ENCODE assay signal across 19 cellular contexts in the genomic region with DNA sequence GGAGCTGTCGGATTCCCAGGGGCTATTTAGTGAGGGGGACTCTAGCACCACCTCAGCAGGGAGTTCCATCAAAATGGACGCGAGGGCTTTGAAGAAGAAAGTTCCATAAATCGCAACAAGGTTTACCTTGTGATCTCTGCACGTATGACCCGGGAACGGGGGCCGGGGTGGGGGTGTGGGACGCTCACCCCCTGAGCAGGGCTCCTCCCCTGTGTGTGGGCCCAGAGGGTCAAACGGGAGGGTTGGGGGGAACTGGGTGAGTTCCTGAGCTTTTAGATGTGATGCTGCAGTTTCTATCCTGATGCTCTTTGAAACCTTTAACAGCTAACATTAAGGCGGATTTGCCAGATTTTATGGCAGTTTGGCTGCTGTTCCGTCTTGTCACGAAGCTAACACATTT. TPM values are rescaled to one million over a fixed set of nuclear protein-coding genes. Genes with fewer than 3 reads are reported as not detected.
A peak's percentile ranks its signal among the peaks of the same experiment; 100 is the strongest.
DNase-seq lines count a peak whose midpoint lies in the region; ATAC-seq and TF ChIP-seq lines count a peak whose summit lies in the region.
"Had no signal": no experiment of that assay in that cellular context is flagged by ENCODE, and none has a peak within 500 bp of the region (broad histone marks: within the 10 kb centered on the region; RNA-seq: fewer than 3 reads in every experiment).

No MANE protein-coding gene starts in this region.

- WGBS in endodermal cell (ENCODE audit: insufficient coverage in 1 of 2, insufficient read length in 1 of 2), 2 experiments = 88 to 92% methylated on average over 10 to 13 of the region's 13 CpGs

- DNase-seq in activated CD4-positive, alpha-beta memory T cell treated with anti-CD3 and anti-CD28 coated beads for 36 hours = peak; percentile 1
- DNase-seq in activated CD4-positive, alpha-beta memory T cell treated with anti-CD3 and anti-CD28 coated beads, Interleukin-2, amount 10 ng/mL, durations not matched to agents 7 days and 5 days = no peak
- peak; percentile 10 for DNase-seq in left cardiac atrium
- DNase-seq in left ventricle myocardium inferior = no peak
- DNase-seq in mesenteric fat pad (ENCODE audit: low spot score) = peak; percentile 68
- DNase-seq in upper lobe of right lung = peak; percentile 40
- DNase-seq in endodermal cell = no peak
- DNase-seq: ACHN; CD4-positive, CD25-positive, alpha-beta regulatory T cell; DMS79; HFFc6 had no signal

- H3K9me3 ChIP-seq in left ventricle myocardium inferior (replicated peaks) = no peaks in the 10 kb centered on the region
- H3K9me3 ChIP-seq in upper lobe of right lung = no peaks in the 10 kb centered on the region
- H3K9me3 ChIP-seq in endodermal cell (ENCODE audit: control insufficient read depth, low read length) = no peaks in the 10 kb centered on the region
- H3K9me3 ChIP-seq: BLaER1 treated with 17β-estradiol and CSF1 and Interleukin-3, amounts not matched to agents 10 nM and 100 nM; HAP-1 had no signal

- H3K27ac Mint-ChIP-seq in activated CD4-positive, alpha-beta memory T cell treated with anti-CD3 and anti-CD28 coated beads for 36 hours = no peak overlapping the region
- no peak overlapping the region for H3K27ac Mint-ChIP-seq in activated CD4-positive, alpha-beta memory T cell treated with anti-CD3 and anti-CD28 coated beads, Interleukin-2, amount 10 ng/mL, durations not matched to agents 7 days and 5 days
- H3K27ac Mint-ChIP-seq in endodermal cell = no peak overlapping the region
- H3K27ac Mint-ChIP-seq: CD4-positive, CD25-positive, alpha-beta regulatory T cell; HFFc6 had no signal

- no peak for ATAC-seq in left cardiac atrium
- no peak for ATAC-seq in upper lobe of right lung
- no peak for ATAC-seq in HG02798 (IDR thresholded peaks at IDR 0.05; ENCODE audit: poor library complexity, unreplicated experiment)
- ATAC-seq: GM12878 had no signal

- POLR2A ChIA-PET in activated CD4-positive, alpha-beta memory T cell treated with anti-CD3 and anti-CD28 coated beads for 36 hours (lab: Charles Lee) = no interaction called here
- POLR2A ChIA-PET in activated CD4-positive, alpha-beta memory T cell treated with anti-CD3 and anti-CD28 coated beads, Interleukin-2, amount 10 ng/mL, durations not matched to agents 7 days and 5 days (lab: Charles Lee) = no interaction called here

- CTCF ChIA-PET in activated CD4-positive, alpha-beta memory T cell treated with anti-CD3 and anti-CD28 coated beads for 36 hours (lab: Charles Lee) = no interaction called here
- CTCF ChIA-PET in activated CD4-positive, alpha-beta memory T cell treated with anti-CD3 and anti-CD28 coated beads, Interleukin-2, amount 10 ng/mL, durations not matched to agents 7 days and 5 days (lab: Charles Lee) = no interaction called here

- intact Hi-C loops in activated CD4-positive, alpha-beta memory T cell treated with anti-CD3 and anti-CD28 coated beads for 36 hours (cut with micrococcal nuclease) = no loop called here
- intact Hi-C loops in left cardiac atrium (cut with DNase I) = no loop called here
- intact Hi-C loops in left ventricle myocardium inferior (cut with micrococcal nuclease) = no loop called here
- intact Hi-C loops in upper lobe of right lung (cut with DNase I) = no loop called here

- no peaks in the 10 kb centered on the region for H3K9me3 Mint-ChIP-seq in activated CD4-positive, alpha-beta memory T cell treated with anti-CD3 and anti-CD28 coated beads for 36 hours
- no peaks in the 10 kb centered on the region for H3K9me3 Mint-ChIP-seq in activated CD4-positive, alpha-beta memory T cell treated with anti-CD3 and anti-CD28 coated beads, Interleukin-2, amount 10 ng/mL, durations not matched to agents 7 days and 5 days
- H3K9me3 Mint-ChIP-seq in endodermal cell = no peaks in the 10 kb centered on the region
- H3K9me3 Mint-ChIP-seq: CD4-positive, CD25-positive, alpha-beta regulatory T cell; HFFc6 had no signal

- H3K27me3 ChIP-seq in left ventricle myocardium inferior (ENCODE audit: low read depth) (peaks cover 7% of the 10 kb centered on the region), upper lobe of right lung (no peaks in the 10 kb centered on the region), endodermal cell (ENCODE audit: control insufficient read depth, insufficient read depth, low read length, poor library complexity, severe bottlenecking) (no peaks in the 10 kb centered on the region)
- H3K27me3 ChIP-seq: BLaER1 treated with 17β-estradiol and CSF1 and Interleukin-3, amounts not matched to agents 10 nM and 100 nM had no signal

- H3K4me1 Mint-ChIP-seq in activated CD4-positive, alpha-beta memory T cell treated with anti-CD3 and anti-CD28 coated beads for 36 hours (ENCODE audit: low read depth) = no peaks in the 10 kb centered on the region
- H3K4me1 Mint-ChIP-seq in activated CD4-positive, alpha-beta memory T cell treated with anti-CD3 and anti-CD28 coated beads, Interleukin-2, amount 10 ng/mL, durations not matched to agents 7 days and 5 days = no peaks in the 10 kb centered on the region
- H3K4me1 Mint-ChIP-seq in endodermal cell = peaks cover 7% of the 10 kb centered on the region

- no peak overlapping the region for H3K9ac ChIP-seq in endodermal cell (ENCODE audit: extremely low read depth, low read length, poor library complexity, severe bottlenecking)
- H3K9ac ChIP-seq: BLaER1 treated with 17β-estradiol and CSF1 and Interleukin-3, amounts not matched to agents 10 nM and 100 nM had no signal

- TF ChIP-seq CTCF in left ventricle myocardium inferior (IDR thresholded peaks at IDR 0.05; ENCODE audit: borderline replicate concordance) (no peak), upper lobe of right lung (IDR thresholded peaks at IDR 0.05) (no peak), endodermal cell (conservative IDR thresholded peaks at IDR 0.05) (no peak)

- peaks cover 4% of the 10 kb centered on the region for H3K27me3 Mint-ChIP-seq in activated CD4-positive, alpha-beta memory T cell treated with anti-CD3 and anti-CD28 coated beads for 36 hours
- no peaks in the 10 kb centered on the region for H3K27me3 Mint-ChIP-seq in activated CD4-positive, alpha-beta memory T cell treated with anti-CD3 and anti-CD28 coated beads, Interleukin-2, amount 10 ng/mL, durations not matched to agents 7 days and 5 days
- H3K27me3 Mint-ChIP-seq in endodermal cell (ENCODE audit: insufficient read depth) = no peaks in the 10 kb centered on the region

- H3K4me1 ChIP-seq in left ventricle myocardium inferior (peaks cover 20% of the 10 kb centered on the region), upper lobe of right lung (peaks cover 8% of the 10 kb centered on the region), endodermal cell (ENCODE audit: control insufficient read depth, insufficient read depth, low read length) (peaks cover 3% of the 10 kb centered on the region)
- H3K4me1 ChIP-seq: HAP-1 had no signal

- H3K4me3 ChIP-seq in left ventricle myocardium inferior = no peak overlapping the region
- H3K4me3 ChIP-seq in upper lobe of right lung = no peak overlapping the region
- H3K4me3 ChIP-seq in endodermal cell (ENCODE audit: low read length) = no peak overlapping the region
- H3K4me3 ChIP-seq: BLaER1 treated with 17β-estradiol and CSF1 and Interleukin-3, amounts not matched to agents 10 nM and 100 nM; GM12878; HAP-1 had no signal

- H3K27ac ChIP-seq in left ventricle myocardium inferior (replicated peaks) (no peak overlapping the region), upper lobe of right lung (no peak overlapping the region), endodermal cell (ENCODE audit: low read depth, low read length) (no peak overlapping the region)

- H3K36me3 ChIP-seq in left ventricle myocardium inferior (no peaks in the 10 kb centered on the region), upper lobe of right lung (no peaks in the 10 kb centered on the region), endodermal cell (ENCODE audit: control insufficient read depth, insufficient read depth, low read length) (no peaks in the 10 kb centered on the region)
- H3K36me3 ChIP-seq: HAP-1 had no signal

- no peaks in the 10 kb centered on the region for H3K36me3 Mint-ChIP-seq in activated CD4-positive, alpha-beta memory T cell treated with anti-CD3 and anti-CD28 coated beads for 36 hours
- no peaks in the 10 kb centered on the region for H3K36me3 Mint-ChIP-seq in activated CD4-positive, alpha-beta memory T cell treated with anti-CD3 and anti-CD28 coated beads, Interleukin-2, amount 10 ng/mL, durations not matched to agents 7 days and 5 days (ENCODE audit: low read depth)
- H3K36me3 Mint-ChIP-seq in endodermal cell (ENCODE audit: low read depth) = peaks cover 4% of the 10 kb centered on the region
- H3K36me3 Mint-ChIP-seq: CD4-positive, CD25-positive, alpha-beta regulatory T cell had no signal

- no peak overlapping the region for H3K4me3 Mint-ChIP-seq in activated CD4-positive, alpha-beta memory T cell treated with anti-CD3 and anti-CD28 coated beads for 36 hours
- H3K4me3 Mint-ChIP-seq in activated CD4-positive, alpha-beta memory T cell treated with anti-CD3 and anti-CD28 coated beads, Interleukin-2, amount 10 ng/mL, durations not matched to agents 7 days and 5 days = no peak overlapping the region
- no peak overlapping the region for H3K4me3 Mint-ChIP-seq in endodermal cell
- H3K4me3 Mint-ChIP-seq: CD4-positive, CD25-positive, alpha-beta regulatory T cell; HFFc6 had no signal

RNA-seq across cellular contexts. Expression of gene LRRC14B, which starts 18.9 kb away (rescaled TPM):
- not detected for total RNA-seq in activated CD4-positive, alpha-beta memory T cell treated with anti-CD3 and anti-CD28 coated beads for 36 hours
- total RNA-seq in activated CD4-positive, alpha-beta memory T cell treated with anti-CD3 and anti-CD28 coated beads, Interleukin-2, amount 10 ng/mL, durations not matched to agents 7 days and 5 days = not detected
- total RNA-seq in left cardiac atrium (10 to 100 TPM; 16.5 to 35.9 TPM), left ventricle myocardium inferior (93.4 TPM), mesenteric fat pad (not detected), upper lobe of right lung (not detected), endodermal cell (not detected)
- polyA plus RNA-seq in endodermal cell (2013, experiment 1 of 2) = not detected
- polyA plus RNA-seq in endodermal cell (2013, experiment 2 of 2) = not detected
- total RNA-seq: A172; CD4-positive, CD25-positive, alpha-beta regulatory T cell; G401; H1; HepG2; HFFc6 had no signal
- polyA plus RNA-seq: CD4-positive, CD25-positive, alpha-beta regulatory T cell; H1; HepG2 had no signal

RNA-seq across cellular contexts. Expression of gene CCDC127, which starts 45.5 kb away (rescaled TPM):
- total RNA-seq in activated CD4-positive, alpha-beta memory T cell treated with anti-CD3 and anti-CD28 coated beads for 36 hours = 1 to 10 TPM; 4.3 to 5.0 TPM
- 1 to 10 TPM; 5.6 to 6.5 TPM for total RNA-seq in activated CD4-positive, alpha-beta memory T cell treated with anti-CD3 and anti-CD28 coated beads, Interleukin-2, amount 10 ng/mL, durations not matched to agents 7 days and 5 days
- total RNA-seq in left cardiac atrium = 1 to 10 TPM; 7.8 to 9.6 TPM
- 7.9 TPM for total RNA-seq in left ventricle myocardium inferior
- 6.5 TPM for total RNA-seq in mesenteric fat pad
- total RNA-seq in upper lobe of right lung = 5.5 TPM
- 1 to 10 TPM; 8.4 to 9.7 TPM for total RNA-seq in endodermal cell
- 5.9 TPM for polyA plus RNA-seq in endodermal cell (2013, experiment 1 of 2)
- 5.8 TPM for polyA plus RNA-seq in endodermal cell (2013, experiment 2 of 2)

RNA-seq across cellular contexts. Expression of gene SDHA, which starts 45.7 kb away (rescaled TPM):
- total RNA-seq in activated CD4-positive, alpha-beta memory T cell treated with anti-CD3 and anti-CD28 coated beads for 36 hours = 100 to 1,000 TPM; 142 to 143 TPM
- total RNA-seq in activated CD4-positive, alpha-beta memory T cell treated with anti-CD3 and anti-CD28 coated beads, Interleukin-2, amount 10 ng/mL, durations not matched to agents 7 days and 5 days = 100 to 1,000 TPM; 144 to 150 TPM
- total RNA-seq in left cardiac atrium (100 to 1,000 TPM; 395 to 449 TPM), left ventricle myocardium inferior (757 TPM), mesenteric fat pad (112 TPM), upper lobe of right lung (94.0 TPM), endodermal cell (10 to 100 TPM; 61.6 to 73.1 TPM)
- 84.2 TPM for polyA plus RNA-seq in endodermal cell (2013, experiment 1 of 2)
- 70.5 TPM for polyA plus RNA-seq in endodermal cell (2013, experiment 2 of 2)

Comparison
In these comparisons a context has a peak if more than half of its experiments do, and no peak if none do; other contexts are left out.
1. DNase-seq: peak in activated CD4-positive, alpha-beta memory T cell treated with anti-CD3 and anti-CD28 coated beads for 36 hours (single experiment), left cardiac atrium (single experiment), mesenteric fat pad (single experiment) and upper lobe of right lung (single experiment); none in activated CD4-positive, alpha-beta memory T cell treated with anti-CD3 and anti-CD28 coated beads, Interleukin-2, amount 10 ng/mL, durations not matched to agents 7 days and 5 days (single experiment), left ventricle myocardium inferior (single experiment) and endodermal cell (single experiment).
2. RNA of gene LRRC14B, which starts 18.9 kb away (total RNA-seq): 93.4 TPM in left ventricle myocardium inferior (single experiment) and 16.5 to 35.9 TPM in left cardiac atrium; not detected in endodermal cell, not detected in upper lobe of right lung (single experiment), not detected in activated CD4-positive, alpha-beta memory T cell treated with anti-CD3 and anti-CD28 coated beads for 36 hours, not detected in activated CD4-positive, alpha-beta memory T cell treated with anti-CD3 and anti-CD28 coated beads, Interleukin-2, amount 10 ng/mL, durations not matched to agents 7 days and 5 days and not detected in mesenteric fat pad (single experiment); every median in the first group is over 10 times any median in the second.